ENCODE assay signal across 17 cellular contexts in genomic region chr16:88458773-88459235, GRCh38. TPM values are rescaled to one million over a fixed set of nuclear protein-coding genes. Genes with fewer than 3 reads are reported as not detected.
A peak's percentile ranks its signal among the peaks of the same experiment; 100 is the strongest.
DNase-seq lines count a peak whose midpoint lies in the region; ATAC-seq, FAIRE-seq and TF ChIP-seq lines count a peak whose summit lies in the region.
"Had no signal": no experiment of that assay in that cellular context is flagged by ENCODE, and none has a peak within 500 bp of the region (broad histone marks: within the 10 kb centered on the region; RNA-seq: fewer than 3 reads in every experiment).

No MANE protein-coding gene starts in this region.

- TF ChIP-seq EP300 in HepG2 (IDR thresholded peaks at IDR 0.05; ENCODE audit: low read depth in 2 of 2, low read length in 2 of 2): no peak
- TF ChIP-seq EP300 in HepG2 (CRISPR knock-in tag; IDR thresholded peaks at IDR 0.05; ENCODE audit: borderline replicate concordance): no peak

- H3K9me3 ChIP-seq in HepG2 (ENCODE audit: low read length) (no peaks in the 10 kb centered on the region), right lobe of liver (no peaks in the 10 kb centered on the region), MG63 (no peaks in the 10 kb centered on the region)
- no peaks in the 10 kb centered on the region for H3K9me3 ChIP-seq in naive thymus-derived CD4-positive, alpha-beta T cell (ENCODE audit: control insufficient read depth in 2 of 3, low read length in 3 of 3)
- H3K9me3 ChIP-seq: Caco-2 had no signal

- peaks cover 5% of the 10 kb centered on the region for H3K4me1 Mint-ChIP-seq in activated T-helper 17 cell treated with anti-CD3 and anti-CD28 coated beads, Interleukin-2, amount 50 U/mL, for 72 hours
- peaks cover 25 to 59% (median 34%) of the 10 kb centered on the region in 7 donors for H3K4me1 Mint-ChIP-seq in naive thymus-derived CD4-positive, alpha-beta T cell

- ATAC-seq in HepG2 (no peak), right lobe of liver (no peak)
- no peak for ATAC-seq in activated T-helper 17 cell treated with anti-CD3 and anti-CD28 coated beads, Interleukin-2, amount 50 U/mL, for 72 hours (replicated peaks)
- ATAC-seq in naive thymus-derived CD4-positive, alpha-beta T cell: no peak
- ATAC-seq in stimulated activated naive CD8-positive, alpha-beta T cell treated with anti-CD3 and anti-CD28 coated beads, Interleukin-15, Interleukin-2, amounts not matched to agents 100 U/mL and 50 U/mL, for 24 hours: no peak

- TF ChIP-seq POLR2A in HepG2 (IDR thresholded peaks at IDR 0.05; ENCODE audit: insufficient read depth in 1 of 2, low read depth in 2 of 2, low read length in 2 of 2) (no peak), right lobe of liver (IDR thresholded peaks at IDR 0.05) (no peak)

- CTCF ChIA-PET in HepG2 (lab: Yijun Ruan, JAX; ENCODE audit: low intra/inter-chr PET ratio, low total read pairs): no interaction called here
- CTCF ChIA-PET in naive thymus-derived CD4-positive, alpha-beta T cell (lab: Charles Lee): no interaction called here

- H3K27me3 Mint-ChIP-seq in activated T-helper 17 cell treated with anti-CD3 and anti-CD28 coated beads, Interleukin-2, amount 50 U/mL, for 72 hours: no peaks in the 10 kb centered on the region
- H3K27me3 Mint-ChIP-seq in naive thymus-derived CD4-positive, alpha-beta T cell: no peaks in the 10 kb centered on the region
- H3K27me3 Mint-ChIP-seq: IgD-negative memory B cell had no signal

- H3K27me3 ChIP-seq in HepG2 (ENCODE audit: control insufficient read depth in 1 of 2, insufficient read depth in 2 of 2, low read length in 2 of 2) (no peaks in the 10 kb centered on the region), right lobe of liver (no peaks in the 10 kb centered on the region), MG63 (no peaks in the 10 kb centered on the region)
- H3K27me3 ChIP-seq in naive thymus-derived CD4-positive, alpha-beta T cell (ENCODE audit: control insufficient read depth in 2 of 2, insufficient read depth in 2 of 2, low read length in 2 of 2): no peaks in the 10 kb centered on the region

- POLR2A ChIA-PET in HepG2 (lab: Yijun Ruan, JAX): interaction anchor here (1.0 kb wide), 1 partner anchor 45 kb away, joined by 3 read pairs; no protein-coding TSS in a partner anchor
- POLR2A ChIA-PET in naive thymus-derived CD4-positive, alpha-beta T cell (lab: Charles Lee): interaction anchor here (1.0 to 2.5 kb wide), 2 partner anchors 8 to 23 kb away, joined by 3 to 11 read pairs; no protein-coding TSS in a partner anchor

- in situ Hi-C loops in HepG2 (cut with HindIII; ENCODE audit: extremely low pct_ligation_motif_present, low pct_unique_long_range_greater_than_20kb): loop anchor here (10.0 kb wide), 1 partner anchor 46 kb away; no protein-coding TSS in a partner anchor

- BruUV-seq in HepG2 (replicated peaks; lab: Mats Ljungman, UMichigan): no TSS peak

- H4K20me1 ChIP-seq in HepG2 (ENCODE audit: insufficient read depth, low read length): peaks cover 68% of the 10 kb centered on the region

- H3K36me3 Mint-ChIP-seq in activated T-helper 17 cell treated with anti-CD3 and anti-CD28 coated beads, Interleukin-2, amount 50 U/mL, for 72 hours (ENCODE audit: low read depth): peaks cover 16% of the 10 kb centered on the region
- no peaks in the 10 kb centered on the region for H3K36me3 Mint-ChIP-seq in naive thymus-derived CD4-positive, alpha-beta T cell
- H3K36me3 Mint-ChIP-seq: IgD-negative memory B cell had no signal

- DNase-seq in HepG2 (ENCODE audit: low spot score): no peak
- DNase-seq in right lobe of liver: no peak
- DNase-seq in naive thymus-derived CD4-positive, alpha-beta T cell: no peak
- no peak for DNase-seq in activated effector memory CD4-positive, alpha-beta T cell treated with anti-CD3 and anti-CD28 coated beads, Interleukin-2, amount 50 U/mL, for 16 hours
- no peak for DNase-seq in EL
- no peak for DNase-seq in MG63
- DNase-seq in stimulated activated naive CD8-positive, alpha-beta T cell treated with anti-CD3 and anti-CD28 coated beads, Interleukin-15, Interleukin-2, amounts not matched to agents 100 U/mL and 50 U/mL, for 24 hours: no peak
- DNase-seq: Caco-2; DMS153; NCI-H187; NCI-H526 treated with DMSO at 0.1 percent for 48 hours; NK-92 treated with Interleukin-12 subunit alpha and Interleukin-12 subunit beta, amount 100 ng/mL, for 24 hours; SIG-M5 had no signal

- H3K79me2 ChIP-seq in HepG2 (ENCODE audit: insufficient read depth, low read length): peaks cover 90% of the 10 kb centered on the region

- H3K27ac ChIP-seq in HepG2 (ENCODE audit: extremely low read length, insufficient read depth, low read length) (no peak overlapping the region), right lobe of liver (no peak overlapping the region)
- no peak overlapping the region for H3K27ac ChIP-seq in naive thymus-derived CD4-positive, alpha-beta T cell (ENCODE audit: low read depth, low read length)
- H3K27ac ChIP-seq: C4-2B had no signal

- TF ChIP-seq RAD21 in HepG2 (CRISPR knock-in tag; IDR thresholded peaks at IDR 0.05): no peak

- no peak overlapping the region for H2AFZ ChIP-seq in HepG2 (ENCODE audit: low read length)

- no peaks in the 10 kb centered on the region for H3K9me3 Mint-ChIP-seq in activated T-helper 17 cell treated with anti-CD3 and anti-CD28 coated beads, Interleukin-2, amount 50 U/mL, for 72 hours
- peaks cover 0 to 3% (median 0%) of the 10 kb centered on the region in 11 donors for H3K9me3 Mint-ChIP-seq in naive thymus-derived CD4-positive, alpha-beta T cell
- H3K9me3 Mint-ChIP-seq: IgD-negative memory B cell had no signal

- no peak overlapping the region for H3K4me3 Mint-ChIP-seq in activated T-helper 17 cell treated with anti-CD3 and anti-CD28 coated beads, Interleukin-2, amount 50 U/mL, for 72 hours
- peak overlapping the region in 2 of 10 donors; percentile 6 to 21 for H3K4me3 Mint-ChIP-seq in naive thymus-derived CD4-positive, alpha-beta T cell

- H3K4me3 ChIP-seq in HepG2 (replicated peaks in 1 of 3; ENCODE audit: insufficient read depth in 1 of 3, low read depth in 2 of 3, low read length in 3 of 3) (no peak overlapping the region), right lobe of liver (no peak overlapping the region), MG63 (no peak overlapping the region)
- no peak overlapping the region for H3K4me3 ChIP-seq in naive thymus-derived CD4-positive, alpha-beta T cell (ENCODE audit: low read length)

- intact Hi-C loops in HepG2 (cut with micrococcal nuclease; ENCODE audit: unreplicated experiment) (loop anchor here (5.0 kb wide), 1 partner anchor 48 kb away; no protein-coding TSS in a partner anchor), right lobe of liver (cut with DNase I) (no loop called here)
- intact Hi-C loops in naive thymus-derived CD4-positive, alpha-beta T cell (cut with micrococcal nuclease): loop anchor here (10.0 kb wide), 7 partner anchors 226 to 1266 kb away; partner anchors contain the start of genes ANKRD11 (in 1 of the 2), CDH15 (in 1 of the 2), FBXO31 (in 1 of the 2) and PIEZO1 (in 1 of the 2)

- H3K9ac ChIP-seq in HepG2 (ENCODE audit: insufficient read depth, low read depth, low read length): no peak overlapping the region

- 99% methylated on average over 9 of the region's 12 CpGs for WGBS in HepG2 (ENCODE audit: low lambda C conversion rate)
- no CpG with 5 or more reads among the region's 12 CpGs for WGBS in right lobe of liver (ENCODE audit: insufficient coverage, low coverage, low lambda C conversion rate, missing lambda C conversion rate)

- no peak for FAIRE-seq in HepG2 (lab: Jason Lieb, UNC)
- FAIRE-seq: GM19239 had no signal

- TF ChIP-seq CTCF in HepG2 (CRISPR knock-in tag; IDR thresholded peaks at IDR 0.05) (no peak), right lobe of liver (IDR thresholded peaks at IDR 0.05) (no peak)

- H3K4me1 ChIP-seq in HepG2 (ENCODE audit: insufficient read depth, low read length) (peaks cover 45% of the 10 kb centered on the region), right lobe of liver (peaks cover 0 to 27% (median 11%) of the 10 kb centered on the region in 4 donors)
- H3K4me1 ChIP-seq in naive thymus-derived CD4-positive, alpha-beta T cell (ENCODE audit: control insufficient read depth in 2 of 2, insufficient read depth in 2 of 2, low read length in 2 of 2): peaks cover 18 to 30% of the 10 kb centered on the region in 2 donors

- no peak overlapping the region for H3K4me2 ChIP-seq in HepG2 (ENCODE audit: low read depth, low read length)

- H3K36me3 ChIP-seq in HepG2 (replicated peaks in 1 of 2; ENCODE audit: control insufficient read depth in 1 of 2, insufficient read depth in 2 of 2, low read length in 2 of 2): peaks cover 2 to 4% of the 10 kb centered on the region in 2 experiments; a peak in 1 of 5 replicates
- no peaks in the 10 kb centered on the region for H3K36me3 ChIP-seq in right lobe of liver
- no peaks in the 10 kb centered on the region for H3K36me3 ChIP-seq in naive thymus-derived CD4-positive, alpha-beta T cell (ENCODE audit: control insufficient read depth in 2 of 3, insufficient read depth in 3 of 3, low read length in 3 of 3)
- H3K36me3 ChIP-seq in MG63: no peaks in the 10 kb centered on the region

- peak overlapping the region; percentile 54 for H3K27ac Mint-ChIP-seq in activated T-helper 17 cell treated with anti-CD3 and anti-CD28 coated beads, Interleukin-2, amount 50 U/mL, for 72 hours
- peak overlapping the region in 5 of 9 donors; percentile 29 to 76 (median 45) for H3K27ac Mint-ChIP-seq in naive thymus-derived CD4-positive, alpha-beta T cell
- H3K27ac Mint-ChIP-seq: IgD-negative memory B cell had no signal

RNA-seq across cellular contexts. Expression of gene ZFPM1, which starts 5.7 kb away (rescaled TPM):
- total RNA-seq in HepG2 (2016; rRNA removed; fragmentation: Illumina TruSeq; extraction: Trizol) (3.4 and 3.8 TPM in 2 replicates), right lobe of liver (10 to 100 TPM in 2 of 6 experiments, 1 to 10 TPM in 4; 3.8 to 15.5 (median 8.3) TPM)
- 0.81 and 2.1 TPM in 2 replicates for total RNA-seq in HepG2 (2016; cell fraction: cytosol; rRNA removed; fragmentation: Illumina TruSeq; extraction: Trizol; ENCODE audit: low read depth)
- total RNA-seq in HepG2 (2016; cell fraction: insoluble cytoplasmic fraction; rRNA removed; fragmentation: Illumina TruSeq; extraction: Trizol): 3.4 and 3.9 TPM in 2 replicates
- total RNA-seq in HepG2 (2016; cell fraction: membrane; rRNA removed; fragmentation: Illumina TruSeq; extraction: Trizol): 3.4 and 4.3 TPM in 2 replicates
- 3.4 and 6.6 TPM in 2 replicates for total RNA-seq in HepG2 (2016; cell fraction: nucleus; rRNA removed; fragmentation: Illumina TruSeq; extraction: Trizol)
- polyA plus RNA-seq in HepG2 (2011; rRNA removed): 1.3 and 1.7 TPM in 2 replicates
- 0.79 and 1.3 TPM in 2 replicates for polyA plus RNA-seq in HepG2 (2011; cell fraction: cytosol; rRNA removed)
- polyA plus RNA-seq in HepG2 (2011; cell fraction: nucleus; rRNA removed): 7.1 and 7.6 TPM in 2 replicates
- polyA plus RNA-seq in HepG2 (2012): 7.2 and 7.6 TPM in 2 replicates
- polyA plus RNA-seq in HepG2 (2016; cell fraction: cytosol; fragmentation: Illumina TruSeq; extraction: Trizol; ENCODE audit: low read depth): 1.2 TPM in 2 replicates
- polyA plus RNA-seq in HepG2 (2016; cell fraction: insoluble cytoplasmic fraction; fragmentation: Illumina TruSeq; extraction: Trizol; ENCODE audit: low read depth): 3.7 and 8.7 TPM in 2 replicates
- 2.7 and 4.8 TPM in 2 replicates for polyA plus RNA-seq in HepG2 (2016; cell fraction: membrane; fragmentation: Illumina TruSeq; extraction: Trizol; ENCODE audit: low read depth)
- polyA plus RNA-seq in HepG2 (2016; cell fraction: nucleus; fragmentation: Illumina TruSeq; extraction: Trizol; ENCODE audit: insufficient read depth, low read depth): 14.0 and 14.3 TPM in 2 replicates
- 0.98 and 4.2 TPM in 2 replicates for polyA minus RNA-seq in HepG2 (2011; rRNA and poly(A)+ RNA removed; ENCODE audit: low replicate concordance)
- polyA minus RNA-seq in HepG2 (2011; cell fraction: cytosol; rRNA and poly(A)+ RNA removed): 2.7 and 6.6 TPM in 2 replicates
- 5.0 and 7.5 TPM in 2 replicates for polyA minus RNA-seq in HepG2 (2011; cell fraction: nucleus; rRNA and poly(A)+ RNA removed)
- total RNA-seq in activated T-helper 17 cell treated with anti-CD3 and anti-CD28 coated beads, Interleukin-2, amount 50 U/mL, for 72 hours: 10 to 100 TPM; 12.2 to 22.1 TPM
- 10 to 100 TPM; 13.2 to 28.1 (median 18.1) TPM for total RNA-seq in naive thymus-derived CD4-positive, alpha-beta T cell
- polyA plus RNA-seq in naive thymus-derived CD4-positive, alpha-beta T cell: under 1 TPM; 0.15 to 0.16 TPM
- 0.33 TPM in 1 of 2 replicates, not detected in the other for total RNA-seq in MG63 (2014; rRNA removed; shearing (Covaris generic); ENCODE audit: low replicate concordance)

Comparison
In these comparisons a context has a peak if more than half of its experiments do, and no peak if none do; other contexts are left out.
1. intact Hi-C loops: an anchor here in HepG2 (5.0 kb wide) and naive thymus-derived CD4-positive, alpha-beta T cell (10.0 kb wide); none called in right lobe of liver.